19 cellular contexts compared by ENCODE assay signal in genomic region chr11:44018127-44018521, GRCh38. TPM values are rescaled to one million over a fixed set of nuclear protein-coding genes. Genes with fewer than 3 reads are reported as not detected.
DNase-seq lines count a peak whose midpoint lies in the region; ATAC-seq, FAIRE-seq and TF ChIP-seq lines count a peak whose summit lies in the region.
"Had no signal": no experiment of that assay in that cellular context is flagged by ENCODE, and none has a peak within 500 bp of the region (broad histone marks: within the 10 kb centered on the region; RNA-seq: fewer than 3 reads in every experiment).

No MANE protein-coding gene starts in this region.

- TF ChIP-seq EP300 in H1 (IDR thresholded peaks at IDR 0.05; ENCODE audit: borderline replicate concordance in 1 of 2, low read depth in 2 of 2, low read length in 2 of 2), result no peak

- H3K27ac ChIP-seq in C4-2B, result 0 out of 2 replicates have a peak overlapping the region, but pooled peaks have one; percentile 5
- H3K27ac ChIP-seq in H1 (ENCODE audit: low read depth, low read length), result no peak overlapping the region
- H3K27ac ChIP-seq: BLaER1, neural progenitor cell had no signal

- H3K4me2 ChIP-seq in H1 (ENCODE audit: insufficient read depth in 1 of 2, low read depth in 2 of 2, low read length in 2 of 2), result no peak overlapping the region
- H3K4me2 ChIP-seq: BLaER1, neural progenitor cell had no signal

- H3K4me3 ChIP-seq in H1 (ENCODE audit: extremely low read depth in 1 of 4, insufficient read depth in 2 of 4, low read depth in 3 of 4, low read length in 4 of 4) (no peak overlapping the region), HAP-1 (no peak overlapping the region), H7 (ENCODE audit: insufficient read depth, low read depth, low read length) (no peak overlapping the region)
- H3K4me3 ChIP-seq: BLaER1, neural progenitor cell had no signal

- no peaks in the 10 kb centered on the region for H3K79me2 ChIP-seq in H1 (ENCODE audit: control insufficient read depth in 1 of 2, insufficient read depth in 2 of 2, low read length in 2 of 2)

- H4K5ac ChIP-seq in H1 (ENCODE audit: insufficient read length, low read depth, low read length), result no peak overlapping the region

- H3K4ac ChIP-seq in H1 (replicated peaks; ENCODE audit: insufficient read length, low read depth, low read length), result no peak overlapping the region

- no peak for FAIRE-seq in H1 (lab: Jason Lieb, UNC)

- no peak overlapping the region for H3K23ac ChIP-seq in H1 (ENCODE audit: insufficient read length)

- POLR2A ChIA-PET in H1 (lab: Charles Lee; ENCODE audit: partially characterized antibody), result no interaction called here

- H3K18ac ChIP-seq in H1 (ENCODE audit: extremely low read depth, low read length), result no peak overlapping the region

- 74% methylated on average over 4 of the region's 4 CpGs; no CpG with 5 or more reads in 1 of the 2 experiments for WGBS in H1 (ENCODE audit: extremely low coverage in 1 of 2, insufficient coverage in 1 of 2, insufficient read length in 1 of 2, insufficient replicate concordance in 2 of 2, low coverage in 1 of 2, low lambda C conversion rate in 2 of 2, missing lambda C conversion rate in 1 of 2), 2 experiments

- H2AK5ac ChIP-seq in H1 (ENCODE audit: low read depth, low read length), result no peak overlapping the region

- no peak overlapping the region for H4K91ac ChIP-seq in H1 (replicated peaks; ENCODE audit: insufficient read length, low read length)

- CTCF ChIA-PET in H1 (lab: Charles Lee; ENCODE audit: partially characterized antibody), result interaction anchor here (1.0 to 5.0 kb wide), 4 partner anchors 17 to 128 kb away, joined by 3 to 32 read pairs (median 6); no protein-coding TSS in a partner anchor

- H2BK120ac ChIP-seq in H1 (replicated peaks; ENCODE audit: low read depth, low read length), result no peak overlapping the region

- TF ChIP-seq POLR2A in H1 (IDR thresholded peaks at IDR 0.05; ENCODE audit: control extremely low read depth in 1 of 2, low read depth in 2 of 2, low read length in 2 of 2), result no peak

- H3K9ac ChIP-seq in H1 (replicated peaks in 1 of 4; ENCODE audit: extremely low read depth in 1 of 4, low read depth in 3 of 4, low read length in 3 of 4), result no peak overlapping the region
- H3K9ac ChIP-seq: BLaER1, neural progenitor cell had no signal

- no peak for TF ChIP-seq CTCF in C4-2B (conservative IDR thresholded peaks at IDR 0.05)
- TF ChIP-seq CTCF in H1 (IDR thresholded peaks at IDR 0.05; ENCODE audit: control extremely low read depth in 1 of 3, insufficient read depth in 1 of 3, low read depth in 1 of 3, low read length in 3 of 3), result no peak

- DNase-seq in NCI-H2171 treated with DMSO at 0.1 percent for 48 hours (lab: John Stamatoyannopoulos, UW), result peak; percentile 86
- peak in 1 of 2 experiments; percentile 39 for DNase-seq in H1 (ENCODE audit: low read depth in 1 of 2, low spot score in 2 of 2)
- DNase-seq in sciatic nerve (ENCODE audit: low spot score), result no peak
- no peak for DNase-seq in activated effector memory CD4-positive, alpha-beta T cell treated with anti-CD3 and anti-CD28 coated beads, Interleukin-2, amount 50 U/mL, for 16 hours
- no peak for DNase-seq in HAP-1 (ENCODE audit: low spot score in 2 of 2)
- DNase-seq in H7, result no peak
- DNase-seq: anterior cingulate cortex, DMS79 treated with DMSO at 0.1 percent for 48 hours, KBM-7, NCI-H1436, NCI-H526 treated with DMSO at 0.1 percent for 48 hours, SIG-M5, T1000 had no signal

- no peak overlapping the region for H2BK20ac ChIP-seq in H1 (ENCODE audit: low read length)

- no peak overlapping the region for H4K8ac ChIP-seq in H1 (ENCODE audit: extremely low read depth, insufficient read depth, low read length)

- TF ChIP-seq RAD21 in H1 (IDR thresholded peaks at IDR 0.05 in 1 of 2, conservative IDR thresholded peaks at IDR 0.05 in 1 of 2; ENCODE audit: low read depth in 2 of 2, low read length in 2 of 2), result no peak

- no peaks in the 10 kb centered on the region for H3K79me1 ChIP-seq in H1 (ENCODE audit: low read depth, low read length)

- H3K9me3 ChIP-seq in H1 (ENCODE audit: insufficient read depth in 2 of 2, low read depth in 1 of 2, low read length in 1 of 2) (no peaks in the 10 kb centered on the region), HAP-1 (no peaks in the 10 kb centered on the region)

- no peak overlapping the region for H3K56ac ChIP-seq in H1 (replicated peaks; ENCODE audit: insufficient read length, low read depth, low read length)

- no peak overlapping the region for H2BK15ac ChIP-seq in H1 (ENCODE audit: low read length)

- H3K4me1 ChIP-seq in H1 (replicated peaks in 1 of 4; ENCODE audit: control insufficient read depth in 3 of 4, insufficient read depth in 4 of 4, low read length in 3 of 4) (no peaks in the 10 kb centered on the region; a peak in 1 of 7 replicates), HAP-1 (no peaks in the 10 kb centered on the region)

- H3K27me3 ChIP-seq in H1 (replicated peaks in 1 of 4; ENCODE audit: control insufficient read depth in 3 of 4, extremely low read depth in 1 of 4, insufficient read depth in 3 of 4, low read length in 3 of 4) (no peaks in the 10 kb centered on the region), HAP-1 (ENCODE audit: low read depth) (peaks cover 12% of the 10 kb centered on the region; the same call in 1 of the 2 replicates), H7 (ENCODE audit: control insufficient read depth, insufficient read depth, low read length) (no peaks in the 10 kb centered on the region)
- H3K27me3 ChIP-seq: BLaER1 had no signal

- H2AFZ ChIP-seq in H1 (ENCODE audit: low read length), result peak overlapping the region; percentile 44; the same call in 1 of the 2 replicates
- H2AFZ ChIP-seq: neural progenitor cell had no signal

- H2BK12ac ChIP-seq in H1 (ENCODE audit: low read depth, low read length), result no peak overlapping the region

- H3K36me3 ChIP-seq in H1 (ENCODE audit: control insufficient read depth in 2 of 4, insufficient read depth in 4 of 4, low read length in 3 of 4) (no peaks in the 10 kb centered on the region), HAP-1 (replicated peaks) (no peaks in the 10 kb centered on the region), H7 (replicated peaks; ENCODE audit: control insufficient read depth, insufficient read depth, low read length) (no peaks in the 10 kb centered on the region)
- H3K36me3 ChIP-seq: BLaER1, neural progenitor cell had no signal

- no peaks in the 10 kb centered on the region for H4K20me1 ChIP-seq in H1 (replicated peaks in 1 of 2; ENCODE audit: control insufficient read depth in 1 of 2, insufficient read depth in 2 of 2, low read length in 2 of 2)
- H4K20me1 ChIP-seq: BLaER1 had no signal

- no peaks in the 10 kb centered on the region for H3K23me2 ChIP-seq in H1 (ENCODE audit: low read depth, low read length)

- in situ Hi-C loops in HAP-1 (cut with MboI; ENCODE audit: low sequenced_read_pairs), result no loop called here

- ATAC-seq in sciatic nerve, result peak; percentile 42

- intact Hi-C loops in sciatic nerve (cut with DNase I), result no loop called here

- H3K14ac ChIP-seq in H1 (ENCODE audit: insufficient read length), result no peak overlapping the region

- H2BK5ac ChIP-seq in H1 (ENCODE audit: low read depth, low read length), result no peak overlapping the region

TF ChIP-seq in H1, 55 proteins besides CTCF, POLR2A, EP300 and RAD21:
- TF ChIP-seq KDM1A (IDR thresholded peaks at IDR 0.05; ENCODE audit: borderline replicate concordance, low read length) (no peak), SRF (IDR thresholded peaks at IDR 0.05; ENCODE audit: low read depth, low read length) (no peak), SIRT6 (IDR thresholded peaks at IDR 0.05; ENCODE audit: low read length) (no peak), CHD2 (IDR thresholded peaks at IDR 0.05; ENCODE audit: low read length) (no peak), CTBP2 (IDR thresholded peaks at IDR 0.05; ENCODE audit: borderline replicate concordance, insufficient read depth, insufficient read length, low read length) (no peak), CREB1 (IDR thresholded peaks at IDR 0.05) (no peak), NRF1 (IDR thresholded peaks at IDR 0.05; ENCODE audit: low read depth, low read length) (no peak), CHD1 (IDR thresholded peaks at IDR 0.05; ENCODE audit: low read depth, low read length) (no peak), SIN3A (conservative IDR thresholded peaks at IDR 0.05 in 1 of 2, IDR thresholded peaks at IDR 0.05 in 1 of 2; ENCODE audit: low read depth in 1 of 2, low read length in 2 of 2) (no peak), HDAC2 (IDR thresholded peaks at IDR 0.05; ENCODE audit: borderline replicate concordance in 1 of 2, low read depth in 2 of 2, low read length in 2 of 2) (no peak), GTF2F1 (IDR thresholded peaks at IDR 0.05; ENCODE audit: borderline replicate concordance, low read depth, low read length) (no peak), ATF3 (IDR thresholded peaks at IDR 0.05; ENCODE audit: insufficient read depth, low read depth, low read length) (no peak)

RNA-seq across cellular contexts. Expression of gene ACCSL, which starts 29.7 kb away (rescaled TPM):
- not detected in 2 replicates for total RNA-seq in H1 (2021; fragmentation: NEBNext Ultra II Directional; extraction: Animal tissue kit (Norgen Biotek cat#: 25700))
- polyA plus RNA-seq in H1 (2011; rRNA removed), result not detected in 2 replicates
- not detected for polyA plus RNA-seq in H1 (2011; cell fraction: cytosol; rRNA removed)
- polyA plus RNA-seq in H1 (2011; cell fraction: nucleus; rRNA removed), result not detected
- not detected in 4 replicates for polyA plus RNA-seq in H1 (2012, experiment 1 of 2)
- polyA plus RNA-seq in H1 (2012, experiment 2 of 2), result not detected
- polyA plus RNA-seq in H1 (2013, experiment 1 of 2), result not detected
- polyA plus RNA-seq in H1 (2013, experiment 2 of 2), result not detected
- polyA minus RNA-seq in H1 (2011; rRNA and poly(A)+ RNA removed), result not detected in 2 replicates
- polyA minus RNA-seq in H1 (2011; cell fraction: cytosol; rRNA and poly(A)+ RNA removed), result not detected
- polyA minus RNA-seq in H1 (2011; cell fraction: nucleus; rRNA and poly(A)+ RNA removed), result not detected
- total RNA-seq in sciatic nerve, result not detected
- total RNA-seq in H7 (2014; rRNA removed; shearing (Covaris generic)), result not detected in 2 replicates
- total RNA-seq: fibroblast of lung, lung microvascular endothelial cell, skeletal muscle tissue had no signal
- polyA plus RNA-seq: fibroblast of lung had no signal

RNA-seq across cellular contexts. Expression of gene ACCS, which starts 47.9 kb away (rescaled TPM):
- total RNA-seq in H1 (2021; fragmentation: NEBNext Ultra II Directional; extraction: Animal tissue kit (Norgen Biotek cat#: 25700)), result 4.3 and 6.0 TPM in 2 replicates
- 8.0 and 8.5 TPM in 2 replicates for polyA plus RNA-seq in H1 (2011; rRNA removed)
- 11.0 TPM for polyA plus RNA-seq in H1 (2011; cell fraction: cytosol; rRNA removed)
- 57.1 TPM for polyA plus RNA-seq in H1 (2011; cell fraction: nucleus; rRNA removed)
- polyA plus RNA-seq in H1 (2012, experiment 1 of 2), result 6.6 to 11.9 TPM (median 8.6 TPM) in 4 replicates
- polyA plus RNA-seq in H1 (2012, experiment 2 of 2), result 2.6 TPM
- polyA plus RNA-seq in H1 (2013, experiment 1 of 2), result 5.3 TPM
- polyA plus RNA-seq in H1 (2013, experiment 2 of 2), result 2.9 TPM
- 7.3 and 7.9 TPM in 2 replicates for polyA minus RNA-seq in H1 (2011; rRNA and poly(A)+ RNA removed)
- 4.5 TPM for polyA minus RNA-seq in H1 (2011; cell fraction: cytosol; rRNA and poly(A)+ RNA removed)
- 16.4 TPM for polyA minus RNA-seq in H1 (2011; cell fraction: nucleus; rRNA and poly(A)+ RNA removed)
- total RNA-seq in sciatic nerve, result 71.6 TPM
- 13.9 and 17.3 TPM in 2 replicates for total RNA-seq in H7 (2014; rRNA removed; shearing (Covaris generic))
